In the genomic region with DNA sequence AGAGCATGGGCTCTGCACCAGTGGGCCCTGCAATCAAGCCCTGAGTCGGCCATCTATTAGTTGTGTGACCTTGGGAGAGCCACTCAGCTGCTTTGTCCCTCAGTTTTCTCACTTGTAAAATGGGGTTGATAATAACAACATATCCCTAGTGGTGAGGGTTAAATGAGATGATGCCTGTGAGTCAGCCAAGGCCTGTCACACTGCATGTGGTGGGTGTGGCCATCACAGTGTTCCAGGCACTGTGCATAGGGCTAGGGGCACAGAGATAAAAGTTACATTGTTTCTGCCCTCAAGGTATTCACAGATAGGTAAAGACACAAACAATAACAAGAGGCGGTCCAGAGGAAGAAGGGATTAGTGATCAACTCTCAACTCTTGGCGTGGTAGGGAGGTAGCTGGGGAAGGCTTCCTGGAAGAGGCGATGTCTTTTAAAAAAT, we compare ENCODE assay signal across 1 cellular context.
TF ChIP-seq lines count a peak whose summit lies in the region.

No MANE protein-coding gene starts in this region.

TF ChIP-seq in K562, 482 proteins besides CTCF, POLR2A, EP300 and RAD21 (continued from another document and continues in another):
- TF ChIP-seq, protein P1, sequence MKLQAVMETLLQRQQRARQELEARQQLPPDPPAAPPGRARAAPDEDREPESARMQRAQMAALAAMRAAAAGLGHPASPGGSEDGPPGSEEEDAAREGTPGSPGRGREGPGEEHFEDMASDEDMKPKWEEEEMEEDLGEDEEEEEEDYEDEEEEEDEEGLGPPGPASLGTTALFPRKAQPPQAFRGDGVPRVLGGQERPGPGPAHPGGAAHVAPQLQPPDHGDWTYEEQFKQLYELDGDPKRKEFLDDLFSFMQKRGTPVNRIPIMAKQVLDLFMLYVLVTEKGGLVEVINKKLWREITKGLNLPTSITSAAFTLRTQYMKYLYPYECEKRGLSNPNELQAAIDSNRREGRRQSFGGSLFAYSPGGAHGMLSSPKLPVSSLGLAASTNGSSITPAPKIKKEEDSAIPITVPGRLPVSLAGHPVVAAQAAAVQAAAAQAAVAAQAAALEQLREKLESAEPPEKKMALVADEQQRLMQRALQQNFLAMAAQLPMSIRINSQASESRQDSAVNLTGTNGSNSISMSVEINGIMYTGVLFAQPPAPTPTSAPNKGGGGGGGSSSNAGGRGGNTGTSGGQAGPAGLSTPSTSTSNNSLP (IDR thresholded peaks at IDR 0.05; ENCODE audit: borderline replicate concordance, low read depth, low read length) = 0 out of 2 replicates have a peak, but pooled peaks have one; percentile 29
- TF ChIP-seq, protein P2, sequence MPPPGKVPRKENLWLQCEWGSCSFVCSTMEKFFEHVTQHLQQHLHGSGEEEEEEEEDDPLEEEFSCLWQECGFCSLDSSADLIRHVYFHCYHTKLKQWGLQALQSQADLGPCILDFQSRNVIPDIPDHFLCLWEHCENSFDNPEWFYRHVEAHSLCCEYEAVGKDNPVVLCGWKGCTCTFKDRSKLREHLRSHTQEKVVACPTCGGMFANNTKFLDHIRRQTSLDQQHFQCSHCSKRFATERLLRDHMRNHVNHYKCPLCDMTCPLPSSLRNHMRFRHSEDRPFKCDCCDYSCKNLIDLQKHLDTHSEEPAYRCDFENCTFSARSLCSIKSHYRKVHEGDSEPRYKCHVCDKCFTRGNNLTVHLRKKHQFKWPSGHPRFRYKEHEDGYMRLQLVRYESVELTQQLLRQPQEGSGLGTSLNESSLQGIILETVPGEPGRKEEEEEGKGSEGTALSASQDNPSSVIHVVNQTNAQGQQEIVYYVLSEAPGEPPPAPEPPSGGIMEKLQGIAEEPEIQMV (tag; conservative IDR thresholded peaks at IDR 0.05; ENCODE audit: low read depth) = no peak
- TF ChIP-seq, protein P3, sequence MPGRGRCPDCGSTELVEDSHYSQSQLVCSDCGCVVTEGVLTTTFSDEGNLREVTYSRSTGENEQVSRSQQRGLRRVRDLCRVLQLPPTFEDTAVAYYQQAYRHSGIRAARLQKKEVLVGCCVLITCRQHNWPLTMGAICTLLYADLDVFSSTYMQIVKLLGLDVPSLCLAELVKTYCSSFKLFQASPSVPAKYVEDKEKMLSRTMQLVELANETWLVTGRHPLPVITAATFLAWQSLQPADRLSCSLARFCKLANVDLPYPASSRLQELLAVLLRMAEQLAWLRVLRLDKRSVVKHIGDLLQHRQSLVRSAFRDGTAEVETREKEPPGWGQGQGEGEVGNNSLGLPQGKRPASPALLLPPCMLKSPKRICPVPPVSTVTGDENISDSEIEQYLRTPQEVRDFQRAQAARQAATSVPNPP (IDR thresholded peaks at IDR 0.05; ENCODE audit: borderline replicate concordance, insufficient read depth, insufficient read length) = no peak
- no peak for TF ChIP-seq COPS2 (conservative IDR thresholded peaks at IDR 0.05)
- no peak for TF ChIP-seq POLR2B (IDR thresholded peaks at IDR 0.05; ENCODE audit: low read depth, partially characterized antibody)
- no peak for TF ChIP-seq CSDE1 (IDR thresholded peaks at IDR 0.05)
- no peak for TF ChIP-seq ZNF197 (CRISPR knock-in tag; IDR thresholded peaks at IDR 0.05; ENCODE audit: low read depth)
- no peak for TF ChIP-seq ETS2 (tag; IDR thresholded peaks at IDR 0.05; ENCODE audit: borderline replicate concordance, poor library complexity, severe bottlenecking)
- no peak for TF ChIP-seq FOXA1 (IDR thresholded peaks at IDR 0.05; ENCODE audit: borderline replicate concordance)
- TF ChIP-seq EHMT2 (IDR thresholded peaks at IDR 0.05) = no peak
- TF ChIP-seq, protein P4, sequence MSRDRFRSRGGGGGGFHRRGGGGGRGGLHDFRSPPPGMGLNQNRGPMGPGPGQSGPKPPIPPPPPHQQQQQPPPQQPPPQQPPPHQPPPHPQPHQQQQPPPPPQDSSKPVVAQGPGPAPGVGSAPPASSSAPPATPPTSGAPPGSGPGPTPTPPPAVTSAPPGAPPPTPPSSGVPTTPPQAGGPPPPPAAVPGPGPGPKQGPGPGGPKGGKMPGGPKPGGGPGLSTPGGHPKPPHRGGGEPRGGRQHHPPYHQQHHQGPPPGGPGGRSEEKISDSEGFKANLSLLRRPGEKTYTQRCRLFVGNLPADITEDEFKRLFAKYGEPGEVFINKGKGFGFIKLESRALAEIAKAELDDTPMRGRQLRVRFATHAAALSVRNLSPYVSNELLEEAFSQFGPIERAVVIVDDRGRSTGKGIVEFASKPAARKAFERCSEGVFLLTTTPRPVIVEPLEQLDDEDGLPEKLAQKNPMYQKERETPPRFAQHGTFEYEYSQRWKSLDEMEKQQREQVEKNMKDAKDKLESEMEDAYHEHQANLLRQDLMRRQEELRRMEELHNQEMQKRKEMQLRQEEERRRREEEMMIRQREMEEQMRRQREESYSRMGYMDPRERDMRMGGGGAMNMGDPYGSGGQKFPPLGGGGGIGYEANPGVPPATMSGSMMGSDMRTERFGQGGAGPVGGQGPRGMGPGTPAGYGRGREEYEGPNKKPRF (IDR thresholded peaks at IDR 0.05; ENCODE audit: low read depth, low read length) = no peak
- no peak for TF ChIP-seq CXXC5 (CRISPR knock-in tag; IDR thresholded peaks at IDR 0.05)
- TF ChIP-seq ELF2 (CRISPR knock-in tag; IDR thresholded peaks at IDR 0.05) = no peak
- peak; percentile 70 for TF ChIP-seq TCF3 (CRISPR knock-in tag; IDR thresholded peaks at IDR 0.05)
- TF ChIP-seq NFYB (IDR thresholded peaks at IDR 0.05; ENCODE audit: extremely low read depth, insufficient read length) = no peak
- TF ChIP-seq HDAC2 (IDR thresholded peaks at IDR 0.05) = no peak
- TF ChIP-seq NCOR1 (IDR thresholded peaks at IDR 0.05) = peak; percentile 37; the same call in 1 of the 2 replicates
- TF ChIP-seq ZNF785 (CRISPR knock-in tag; IDR thresholded peaks at IDR 0.05) = no peak
- TF ChIP-seq, protein P5, sequence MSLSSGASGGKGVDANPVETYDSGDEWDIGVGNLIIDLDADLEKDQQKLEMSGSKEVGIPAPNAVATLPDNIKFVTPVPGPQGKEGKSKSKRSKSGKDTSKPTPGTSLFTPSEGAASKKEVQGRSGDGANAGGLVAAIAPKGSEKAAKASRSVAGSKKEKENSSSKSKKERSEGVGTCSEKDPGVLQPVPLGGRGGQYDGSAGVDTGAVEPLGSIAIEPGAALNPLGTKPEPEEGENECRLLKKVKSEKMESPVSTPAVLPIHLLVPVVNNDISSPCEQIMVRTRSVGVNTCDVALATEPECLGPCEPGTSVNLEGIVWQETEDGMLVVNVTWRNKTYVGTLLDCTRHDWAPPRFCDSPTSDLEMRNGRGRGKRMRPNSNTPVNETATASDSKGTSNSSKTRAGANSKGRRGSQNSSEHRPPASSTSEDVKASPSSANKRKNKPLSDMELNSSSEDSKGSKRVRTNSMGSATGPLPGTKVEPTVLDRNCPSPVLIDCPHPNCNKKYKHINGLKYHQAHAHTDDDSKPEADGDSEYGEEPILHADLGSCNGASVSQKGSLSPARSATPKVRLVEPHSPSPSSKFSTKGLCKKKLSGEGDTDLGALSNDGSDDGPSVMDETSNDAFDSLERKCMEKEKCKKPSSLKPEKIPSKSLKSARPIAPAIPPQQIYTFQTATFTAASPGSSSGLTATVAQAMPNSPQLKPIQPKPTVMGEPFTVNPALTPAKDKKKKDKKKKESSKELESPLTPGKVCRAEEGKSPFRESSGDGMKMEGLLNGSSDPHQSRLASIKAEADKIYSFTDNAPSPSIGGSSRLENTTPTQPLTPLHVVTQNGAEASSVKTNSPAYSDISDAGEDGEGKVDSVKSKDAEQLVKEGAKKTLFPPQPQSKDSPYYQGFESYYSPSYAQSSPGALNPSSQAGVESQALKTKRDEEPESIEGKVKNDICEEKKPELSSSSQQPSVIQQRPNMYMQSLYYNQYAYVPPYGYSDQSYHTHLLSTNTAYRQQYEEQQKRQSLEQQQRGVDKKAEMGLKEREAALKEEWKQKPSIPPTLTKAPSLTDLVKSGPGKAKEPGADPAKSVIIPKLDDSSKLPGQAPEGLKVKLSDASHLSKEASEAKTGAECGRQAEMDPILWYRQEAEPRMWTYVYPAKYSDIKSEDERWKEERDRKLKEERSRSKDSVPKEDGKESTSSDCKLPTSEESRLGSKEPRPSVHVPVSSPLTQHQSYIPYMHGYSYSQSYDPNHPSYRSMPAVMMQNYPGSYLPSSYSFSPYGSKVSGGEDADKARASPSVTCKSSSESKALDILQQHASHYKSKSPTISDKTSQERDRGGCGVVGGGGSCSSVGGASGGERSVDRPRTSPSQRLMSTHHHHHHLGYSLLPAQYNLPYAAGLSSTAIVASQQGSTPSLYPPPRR (CRISPR knock-in tag; IDR thresholded peaks at IDR 0.05; ENCODE audit: borderline replicate concordance) = no peak
- TF ChIP-seq ZNF232 (CRISPR knock-in tag; IDR thresholded peaks at IDR 0.05) = no peak
- TF ChIP-seq CHD4 (IDR thresholded peaks at IDR 0.05; ENCODE audit: insufficient read depth, insufficient replicate concordance, low read depth, low read length, poor library complexity, severe bottlenecking) = no peak
- TF ChIP-seq, protein P6, sequence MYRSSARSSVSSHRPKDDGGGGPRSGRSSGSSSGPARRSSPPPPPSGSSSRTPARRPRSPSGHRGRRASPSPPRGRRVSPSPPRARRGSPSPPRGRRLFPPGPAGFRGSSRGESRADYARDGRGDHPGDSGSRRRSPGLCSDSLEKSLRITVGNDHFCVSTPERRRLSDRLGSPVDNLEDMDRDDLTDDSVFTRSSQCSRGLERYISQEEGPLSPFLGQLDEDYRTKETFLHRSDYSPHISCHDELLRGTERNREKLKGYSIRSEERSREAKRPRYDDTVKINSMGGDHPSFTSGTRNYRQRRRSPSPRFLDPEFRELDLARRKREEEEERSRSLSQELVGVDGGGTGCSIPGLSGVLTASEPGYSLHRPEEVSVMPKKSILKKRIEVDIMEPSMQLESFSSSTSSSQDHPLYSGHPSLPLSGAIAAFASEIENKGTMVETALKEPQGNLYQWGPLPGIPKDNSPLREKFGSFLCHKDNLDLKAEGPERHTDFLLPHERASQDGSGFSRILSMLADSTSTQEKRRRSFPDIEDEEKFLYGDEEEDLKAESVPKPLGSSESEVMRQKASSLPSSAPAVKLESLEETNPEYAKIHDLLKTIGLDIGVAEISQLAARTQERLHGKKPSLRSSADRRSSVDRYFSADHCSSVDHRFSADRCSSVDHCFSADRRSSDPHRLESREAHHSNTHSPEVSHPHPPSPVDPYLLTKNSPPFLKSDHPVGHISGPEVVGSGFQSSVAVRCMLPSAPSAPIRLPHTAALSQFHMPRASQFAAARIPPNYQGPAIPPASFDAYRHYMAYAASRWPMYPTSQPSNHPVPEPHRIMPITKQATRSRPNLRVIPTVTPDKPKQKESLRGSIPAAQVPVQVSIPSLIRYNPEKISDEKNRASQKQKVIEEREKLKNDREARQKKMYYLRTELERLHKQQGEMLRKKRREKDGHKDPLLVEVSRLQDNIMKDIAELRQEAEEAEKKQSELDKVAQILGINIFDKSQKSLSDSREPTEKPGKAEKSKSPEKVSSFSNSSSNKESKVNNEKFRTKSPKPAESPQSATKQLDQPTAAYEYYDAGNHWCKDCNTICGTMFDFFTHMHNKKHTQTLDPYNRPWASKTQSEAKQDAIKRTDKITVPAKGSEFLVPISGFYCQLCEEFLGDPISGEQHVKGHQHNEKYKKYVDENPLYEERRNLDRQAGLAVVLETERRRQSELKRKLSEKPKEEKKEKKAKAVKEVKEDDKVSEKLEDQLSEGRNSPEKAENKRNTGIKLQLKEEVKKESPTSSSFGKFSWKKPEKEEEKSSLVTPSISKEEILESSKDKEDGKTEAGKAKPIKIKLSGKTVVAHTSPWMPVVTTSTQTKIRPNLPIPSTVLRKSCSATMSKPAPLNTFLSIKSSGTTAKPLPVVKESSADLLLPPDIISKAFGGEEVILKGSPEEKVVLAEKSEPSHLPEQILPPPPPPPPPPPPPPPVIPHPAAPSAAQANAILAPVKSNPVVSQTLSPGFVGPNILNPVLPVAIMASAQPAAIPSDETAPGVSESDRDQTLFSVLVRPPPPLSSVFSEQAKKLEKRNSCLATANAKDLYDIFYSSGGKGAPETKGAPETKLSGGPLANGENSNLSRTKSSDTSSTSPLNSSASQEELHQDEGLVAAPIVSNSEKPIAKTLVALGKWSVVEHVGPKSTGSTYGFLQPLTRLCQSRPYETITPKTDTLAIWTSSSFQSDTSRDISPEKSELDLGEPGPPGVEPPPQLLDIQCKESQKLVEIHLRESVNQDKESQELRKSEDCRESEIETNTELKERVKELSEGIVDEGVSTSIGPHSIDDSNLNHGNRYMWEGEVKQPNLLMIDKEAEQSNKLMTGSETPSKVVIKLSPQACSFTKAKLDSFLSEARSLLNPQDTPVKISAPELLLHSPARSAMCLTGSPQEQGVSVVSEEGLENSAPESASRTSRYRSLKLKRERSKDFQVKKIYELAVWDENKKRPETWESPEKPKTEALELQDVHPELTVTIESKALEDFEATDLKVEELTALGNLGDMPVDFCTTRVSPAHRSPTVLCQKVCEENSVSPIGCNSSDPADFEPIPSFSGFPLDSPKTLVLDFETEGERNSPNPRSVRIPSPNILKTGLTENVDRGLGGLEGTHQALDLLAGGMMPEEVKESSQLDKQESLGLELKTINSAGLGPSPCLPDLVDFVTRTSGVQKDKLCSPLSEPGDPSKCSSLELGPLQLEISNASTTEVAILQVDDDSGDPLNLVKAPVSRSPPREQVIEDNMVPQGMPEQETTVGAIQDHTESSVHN (IDR thresholded peaks at IDR 0.05; ENCODE audit: borderline replicate concordance in 1 of 2, low read depth in 1 of 2) = no peak
- TF ChIP-seq CC2D1A (IDR thresholded peaks at IDR 0.05) = no peak
- TF ChIP-seq, protein P7, sequence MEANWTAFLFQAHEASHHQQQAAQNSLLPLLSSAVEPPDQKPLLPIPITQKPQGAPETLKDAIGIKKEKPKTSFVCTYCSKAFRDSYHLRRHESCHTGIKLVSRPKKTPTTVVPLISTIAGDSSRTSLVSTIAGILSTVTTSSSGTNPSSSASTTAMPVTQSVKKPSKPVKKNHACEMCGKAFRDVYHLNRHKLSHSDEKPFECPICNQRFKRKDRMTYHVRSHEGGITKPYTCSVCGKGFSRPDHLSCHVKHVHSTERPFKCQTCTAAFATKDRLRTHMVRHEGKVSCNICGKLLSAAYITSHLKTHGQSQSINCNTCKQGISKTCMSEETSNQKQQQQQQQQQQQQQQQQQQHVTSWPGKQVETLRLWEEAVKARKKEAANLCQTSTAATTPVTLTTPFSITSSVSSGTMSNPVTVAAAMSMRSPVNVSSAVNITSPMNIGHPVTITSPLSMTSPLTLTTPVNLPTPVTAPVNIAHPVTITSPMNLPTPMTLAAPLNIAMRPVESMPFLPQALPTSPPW (CRISPR knock-in tag; IDR thresholded peaks at IDR 0.05) = no peak
- no peak for TF ChIP-seq NR2F6 (CRISPR knock-in tag; IDR thresholded peaks at IDR 0.05)
- peak; percentile 59; the same call in 1 of the 2 replicates for TF ChIP-seq BCOR (IDR thresholded peaks at IDR 0.05)
- TF ChIP-seq, protein P8, sequence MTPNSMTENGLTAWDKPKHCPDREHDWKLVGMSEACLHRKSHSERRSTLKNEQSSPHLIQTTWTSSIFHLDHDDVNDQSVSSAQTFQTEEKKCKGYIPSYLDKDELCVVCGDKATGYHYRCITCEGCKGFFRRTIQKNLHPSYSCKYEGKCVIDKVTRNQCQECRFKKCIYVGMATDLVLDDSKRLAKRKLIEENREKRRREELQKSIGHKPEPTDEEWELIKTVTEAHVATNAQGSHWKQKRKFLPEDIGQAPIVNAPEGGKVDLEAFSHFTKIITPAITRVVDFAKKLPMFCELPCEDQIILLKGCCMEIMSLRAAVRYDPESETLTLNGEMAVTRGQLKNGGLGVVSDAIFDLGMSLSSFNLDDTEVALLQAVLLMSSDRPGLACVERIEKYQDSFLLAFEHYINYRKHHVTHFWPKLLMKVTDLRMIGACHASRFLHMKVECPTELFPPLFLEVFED (CRISPR knock-in tag; conservative IDR thresholded peaks at IDR 0.05) = no peak
- no peak for TF ChIP-seq MAZ (CRISPR knock-in tag; conservative IDR thresholded peaks at IDR 0.05 in 1 of 2, IDR thresholded peaks at IDR 0.05 in 1 of 2)
- TF ChIP-seq TFAM (CRISPR knock-in tag; conservative IDR thresholded peaks at IDR 0.05) = no peak
